1 cellular context compared by ENCODE assay signal in the genomic region with DNA sequence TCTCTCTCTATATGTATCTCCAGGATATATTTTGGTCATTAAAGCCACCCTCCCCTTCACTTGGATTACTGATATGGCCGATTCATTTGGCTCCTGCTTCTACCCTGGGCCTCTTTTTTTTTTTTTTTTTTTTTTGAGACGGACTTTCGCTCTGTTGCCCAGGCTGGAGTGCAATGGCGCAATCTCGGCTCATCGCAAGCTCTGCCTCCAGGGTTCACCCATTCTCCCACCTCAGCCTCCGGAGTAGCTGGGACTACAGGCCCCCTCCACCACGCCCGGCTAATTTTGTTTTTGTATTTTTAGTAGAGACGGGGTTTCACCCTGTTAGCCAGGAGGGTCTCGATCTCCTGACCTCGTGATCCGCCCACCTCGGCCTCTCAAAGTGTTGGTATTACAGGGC. TPM values are rescaled to one million over a fixed set of nuclear protein-coding genes. Genes with fewer than 3 reads are reported as not detected.
"Had no signal": no experiment of that assay in that cellular context is flagged by ENCODE, and none has a peak within 500 bp of the region (broad histone marks: within the 10 kb centered on the region; RNA-seq: fewer than 3 reads in every experiment).

No MANE protein-coding gene starts in this region.

RNA-seq across cellular contexts. Expression of a gene that starts 21.5 kb away (rescaled TPM):
- total RNA-seq: ascending aorta had no signal
